Comparison of ENCODE assay signal across 9 cellular contexts in the genomic region with DNA sequence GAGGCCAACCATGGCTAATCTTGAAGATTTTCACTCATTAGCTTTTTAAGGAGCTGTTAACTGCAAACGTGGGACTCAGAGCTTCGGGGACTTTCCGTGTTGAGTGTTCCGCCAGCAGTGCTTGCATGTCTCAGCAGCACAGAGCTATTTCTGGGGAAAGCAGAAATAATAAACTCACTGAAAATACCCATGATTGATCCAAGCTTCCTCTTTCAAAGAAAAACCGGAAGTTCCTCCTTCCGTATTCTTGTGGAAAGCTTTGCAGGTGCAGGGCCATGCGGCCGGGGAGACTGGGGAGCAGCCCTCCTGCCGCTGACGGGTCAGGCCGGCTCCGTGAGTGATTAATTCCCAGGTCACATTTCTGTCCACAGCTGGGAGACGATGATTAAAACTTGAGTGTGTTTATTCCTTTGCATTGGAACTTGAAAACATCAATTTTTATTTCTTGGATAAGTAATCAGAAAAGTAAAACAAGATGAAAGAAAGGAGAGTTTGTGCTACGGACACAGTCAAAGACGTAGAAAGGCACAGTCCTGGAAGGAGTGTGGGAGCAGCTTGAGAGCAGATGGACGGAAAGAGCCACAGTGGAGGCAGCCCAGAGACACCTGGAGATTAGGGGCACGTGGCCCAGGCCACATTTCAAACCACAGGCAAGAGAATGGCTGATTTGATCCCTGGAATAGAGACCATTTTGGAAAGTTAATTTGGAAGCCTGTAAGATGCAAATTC. TPM values are rescaled to one million over a fixed set of nuclear protein-coding genes. Genes with fewer than 3 reads are reported as not detected.
DNase-seq lines count a peak whose midpoint lies in the region; ATAC-seq, FAIRE-seq and TF ChIP-seq lines count a peak whose summit lies in the region.
"Had no signal": no experiment of that assay in that cellular context is flagged by ENCODE, and none has a peak within 500 bp of the region (broad histone marks: within the 10 kb centered on the region; RNA-seq: fewer than 3 reads in every experiment).

No MANE protein-coding gene starts in this region.

- H3K36me3 Mint-ChIP-seq in stimulated activated naive CD8-positive, alpha-beta T cell treated with anti-CD3 and anti-CD28 coated beads, Interleukin-15, Interleukin-2, amounts not matched to agents 100 ng/mL and 50 ng/mL, for 24 hours (ENCODE audit: low read depth): no peaks in the 10 kb centered on the region

- ATAC-seq in Right ventricle myocardium inferior: peak; percentile 35
- peak; percentile 85 for ATAC-seq in HG03159 (IDR thresholded peaks at IDR 0.05; ENCODE audit: unreplicated experiment)

- intact Hi-C loops in Right ventricle myocardium inferior (cut with DNase I): no loop called here

- H3K27me3 ChIP-seq in right atrium auricular region (no peaks in the 10 kb centered on the region), bronchial epithelial cell (ENCODE audit: control insufficient read depth, insufficient read depth, low read length) (no peaks in the 10 kb centered on the region)

- no peak overlapping the region for H3K4me3 ChIP-seq in right atrium auricular region
- H3K4me3 ChIP-seq in bronchial epithelial cell (ENCODE audit: low read depth, low read length): no peak overlapping the region

- H3K4me1 ChIP-seq in right atrium auricular region: no peaks in the 10 kb centered on the region

- DNase-seq in Right ventricle myocardium inferior (ENCODE audit: missing footprints) (no peak), right atrium auricular region (ENCODE audit: low spot score) (no peak), bronchial epithelial cell (ENCODE audit: low read depth) (peak; percentile 59), DMS53 treated with DMSO at 0.1 percent for 48 hours (lab: John Stamatoyannopoulos, UW; ENCODE audit: unreplicated experiment) (no peak), GDM1 (lab: John Stamatoyannopoulos, UW) (no peak), T1000 (lab: John Stamatoyannopoulos, UW) (no peak)

- peaks cover 19% of the 10 kb centered on the region for H3K4me1 Mint-ChIP-seq in stimulated activated naive CD8-positive, alpha-beta T cell treated with anti-CD3 and anti-CD28 coated beads, Interleukin-15, Interleukin-2, amounts not matched to agents 100 ng/mL and 50 ng/mL, for 24 hours (ENCODE audit: low read depth)

- H3K27ac ChIP-seq in right atrium auricular region: no peak overlapping the region
- H3K27ac ChIP-seq: epithelial cell of prostate had no signal

- no peak for FAIRE-seq in bronchial epithelial cell (lab: Jason Lieb, UNC)

- no peaks in the 10 kb centered on the region for H3K9me3 Mint-ChIP-seq in stimulated activated naive CD8-positive, alpha-beta T cell treated with anti-CD3 and anti-CD28 coated beads, Interleukin-15, Interleukin-2, amounts not matched to agents 100 ng/mL and 50 ng/mL, for 24 hours

- no peaks in the 10 kb centered on the region for H3K9me3 ChIP-seq in right atrium auricular region

- H3K36me3 ChIP-seq in right atrium auricular region: no peaks in the 10 kb centered on the region
- no peaks in the 10 kb centered on the region for H3K36me3 ChIP-seq in bronchial epithelial cell (ENCODE audit: control insufficient read depth, insufficient read depth, low read length)

- peaks cover 4% of the 10 kb centered on the region for H3K27me3 Mint-ChIP-seq in stimulated activated naive CD8-positive, alpha-beta T cell treated with anti-CD3 and anti-CD28 coated beads, Interleukin-15, Interleukin-2, amounts not matched to agents 100 ng/mL and 50 ng/mL, for 24 hours

- peak overlapping the region; percentile 23 for H3K4me3 Mint-ChIP-seq in stimulated activated naive CD8-positive, alpha-beta T cell treated with anti-CD3 and anti-CD28 coated beads, Interleukin-15, Interleukin-2, amounts not matched to agents 100 ng/mL and 50 ng/mL, for 24 hours

- H3K27ac Mint-ChIP-seq in stimulated activated naive CD8-positive, alpha-beta T cell treated with anti-CD3 and anti-CD28 coated beads, Interleukin-15, Interleukin-2, amounts not matched to agents 100 ng/mL and 50 ng/mL, for 24 hours: peak overlapping the region; percentile 49

- TF ChIP-seq CTCF in right atrium auricular region (IDR thresholded peaks at IDR 0.05): no peak
- no peak for TF ChIP-seq CTCF in bronchial epithelial cell (IDR thresholded peaks at IDR 0.05; ENCODE audit: insufficient read depth, low read length, severe bottlenecking)

RNA-seq across cellular contexts. Expression of gene CTDP1, which starts 54.2 kb away (rescaled TPM):
- 8.4 TPM for total RNA-seq in Right ventricle myocardium inferior
- 1 to 10 TPM; 6.3 to 9.2 TPM for total RNA-seq in right atrium auricular region
- total RNA-seq in bronchial epithelial cell: 27.1 and 32.1 TPM in 2 replicates
